In the genomic region with DNA sequence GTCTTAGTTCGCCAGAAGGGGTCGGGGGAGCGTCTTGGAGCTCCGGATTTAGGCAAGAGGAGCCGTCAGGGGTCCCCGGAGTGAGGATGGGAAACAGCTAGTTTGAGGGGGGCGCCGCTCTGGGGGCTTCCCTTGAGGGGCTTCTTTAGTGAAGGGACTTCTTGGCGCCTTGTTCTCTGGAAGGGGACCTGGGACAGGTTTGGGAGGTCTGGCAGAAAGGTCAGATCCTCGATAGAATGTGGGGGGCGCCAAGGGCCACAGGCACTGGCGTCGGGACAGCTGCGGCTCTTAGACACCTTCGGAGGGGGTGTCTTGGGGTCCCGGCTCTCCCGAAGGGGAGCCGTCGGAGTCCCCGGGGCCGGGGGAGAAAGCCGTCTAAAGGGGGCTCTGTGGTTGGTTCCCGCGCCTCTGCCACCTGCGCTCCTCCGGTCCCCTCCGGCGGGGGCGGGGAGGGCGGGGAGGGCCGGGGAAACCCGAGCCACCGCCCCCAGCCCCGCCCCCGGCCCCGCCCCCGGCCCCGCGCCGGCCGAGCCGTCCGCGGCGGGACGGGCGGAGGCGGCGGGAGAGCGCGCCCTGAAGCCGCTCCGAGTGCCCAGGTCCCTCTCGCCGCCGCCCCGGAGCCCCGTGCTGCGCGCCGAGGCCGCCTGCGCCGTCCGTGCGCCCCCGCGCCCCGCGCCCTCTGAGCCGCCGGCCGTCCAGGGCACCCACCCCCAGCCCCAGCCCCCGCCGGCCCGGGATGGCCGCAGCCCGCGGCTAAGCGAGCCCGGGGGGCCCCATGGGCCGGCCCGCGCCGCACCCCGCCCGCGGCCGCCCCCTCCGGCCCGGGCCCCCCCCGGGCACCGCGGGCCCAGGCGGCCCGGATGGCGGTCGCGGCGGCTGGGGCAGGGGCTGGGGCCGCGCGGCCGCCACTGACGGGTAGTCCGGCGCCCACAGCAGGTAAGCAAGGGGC, we compare ENCODE assay signal across 1 cellular context.
A peak's percentile ranks its signal among the peaks of the same experiment; 100 is the strongest.
TF ChIP-seq lines count a peak whose summit lies in the region.

A gene with protein sequence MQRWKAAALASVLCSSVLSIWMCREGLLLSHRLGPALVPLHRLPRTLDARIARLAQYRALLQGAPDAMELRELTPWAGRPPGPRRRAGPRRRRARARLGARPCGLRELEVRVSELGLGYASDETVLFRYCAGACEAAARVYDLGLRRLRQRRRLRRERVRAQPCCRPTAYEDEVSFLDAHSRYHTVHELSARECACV (plus strand): TSS at position 552 of the 949 bp plus-strand sequence. CDS start 19,099 bp downstream, outside the sequence.

TF ChIP-seq in H1, 55 proteins besides CTCF, POLR2A, EP300 and RAD21:
- no peak for TF ChIP-seq SP4 (IDR thresholded peaks at IDR 0.05; ENCODE audit: low read length)
- no peak for TF ChIP-seq SIN3A (conservative IDR thresholded peaks at IDR 0.05 in 1 of 2, IDR thresholded peaks at IDR 0.05 in 1 of 2; ENCODE audit: low read depth in 1 of 2, low read length in 2 of 2)
- 0 out of 2 replicates have a peak, but pooled peaks have one; percentile 44 for TF ChIP-seq E2F6 (IDR thresholded peaks at IDR 0.05)
